8 cellular contexts compared by ENCODE assay signal in genomic region chr13:39144941-39145533, GRCh38.
A peak's percentile ranks its signal among the peaks of the same experiment; 100 is the strongest.
DNase-seq lines count a peak whose midpoint lies in the region; ATAC-seq and TF ChIP-seq lines count a peak whose summit lies in the region.

No MANE protein-coding gene starts in this region.

- no peaks in the 10 kb centered on the region for H3K27me3 ChIP-seq in parathyroid adenoma (ENCODE audit: control insufficient read depth, insufficient read depth, low read length)

- H3K36me3 ChIP-seq in parathyroid adenoma (ENCODE audit: control insufficient read depth, insufficient read depth, low read length): no peaks in the 10 kb centered on the region

- H3K9me3 Mint-ChIP-seq in activated CD4-positive, alpha-beta memory T cell treated with anti-CD3 and anti-CD28 coated beads, Interleukin-2, amount 10 ng/mL, durations not matched to agents 7 days and 5 days: no peaks in the 10 kb centered on the region

- H3K36me3 Mint-ChIP-seq in activated CD4-positive, alpha-beta memory T cell treated with anti-CD3 and anti-CD28 coated beads, Interleukin-2, amount 10 ng/mL, durations not matched to agents 7 days and 5 days (ENCODE audit: low read depth): no peaks in the 10 kb centered on the region

- no peak overlapping the region for H2AFZ ChIP-seq in parathyroid adenoma

- H3K27ac Mint-ChIP-seq in activated CD4-positive, alpha-beta memory T cell treated with anti-CD3 and anti-CD28 coated beads, Interleukin-2, amount 10 ng/mL, durations not matched to agents 7 days and 5 days: no peak overlapping the region

- ATAC-seq in HG02642 (IDR thresholded peaks at IDR 0.05; ENCODE audit: poor library complexity, unreplicated experiment) (no peak), HG02840 (IDR thresholded peaks at IDR 0.05; ENCODE audit: low FRiP score, unreplicated experiment) (no peak)

- no peak overlapping the region for H3K4me3 Mint-ChIP-seq in activated CD4-positive, alpha-beta memory T cell treated with anti-CD3 and anti-CD28 coated beads, Interleukin-2, amount 10 ng/mL, durations not matched to agents 7 days and 5 days

- peaks cover 21% of the 10 kb centered on the region for H3K27me3 Mint-ChIP-seq in activated CD4-positive, alpha-beta memory T cell treated with anti-CD3 and anti-CD28 coated beads, Interleukin-2, amount 10 ng/mL, durations not matched to agents 7 days and 5 days

- peaks cover 9% of the 10 kb centered on the region for H3K4me1 Mint-ChIP-seq in activated CD4-positive, alpha-beta memory T cell treated with anti-CD3 and anti-CD28 coated beads, Interleukin-2, amount 10 ng/mL, durations not matched to agents 7 days and 5 days

- TF ChIP-seq CTCF in LNCAP (IDR thresholded peaks at IDR 0.05): peak; percentile 66
- peak; percentile 36 for TF ChIP-seq CTCF in parathyroid adenoma (IDR thresholded peaks at IDR 0.05)

- CTCF ChIA-PET in activated CD4-positive, alpha-beta memory T cell treated with anti-CD3 and anti-CD28 coated beads, Interleukin-2, amount 10 ng/mL, durations not matched to agents 7 days and 5 days (lab: Charles Lee): interaction anchor here (0.5 to 1.7 kb wide), 9 partner anchors 10 to 1354 kb away, joined by 3 to 5 read pairs (median 4); no protein-coding TSS in a partner anchor

- no peak overlapping the region for H3K4me2 ChIP-seq in parathyroid adenoma (ENCODE audit: low read length)

- no peaks in the 10 kb centered on the region for H3K9me3 ChIP-seq in parathyroid adenoma (ENCODE audit: control insufficient read depth, low read length)

- no peak overlapping the region for H3K4me3 ChIP-seq in parathyroid adenoma (ENCODE audit: low read depth, low read length)

- POLR2A ChIA-PET in activated CD4-positive, alpha-beta memory T cell treated with anti-CD3 and anti-CD28 coated beads, Interleukin-2, amount 10 ng/mL, durations not matched to agents 7 days and 5 days (lab: Charles Lee): no interaction called here

- DNase-seq in activated naive CD4-positive, alpha-beta T cell treated with Interleukin-2 at 50 U/mL for 16 hours: peak; percentile 24
- no peak for DNase-seq in activated naive CD4-positive, alpha-beta T cell (lab: John Stamatoyannopoulos, UW)
- peak; percentile 28 for DNase-seq in activated CD4-positive, alpha-beta memory T cell treated with anti-CD3 and anti-CD28 coated beads, Interleukin-2, amount 10 ng/mL, durations not matched to agents 7 days and 5 days
- DNase-seq in germinal center (ENCODE audit: low spot score): peak; percentile 14

- no peak overlapping the region for H3K9ac ChIP-seq in parathyroid adenoma

- no peaks in the 10 kb centered on the region for H3K79me2 ChIP-seq in parathyroid adenoma

- no peaks in the 10 kb centered on the region for H3K4me1 ChIP-seq in parathyroid adenoma

- H3K27ac ChIP-seq in parathyroid adenoma: no peak overlapping the region

Comparison
In these comparisons a context has a peak if more than half of its experiments do, and no peak if none do; other contexts are left out.
1. DNase-seq: peak in activated naive CD4-positive, alpha-beta T cell treated with Interleukin-2 at 50 U/mL for 16 hours (single experiment), activated CD4-positive, alpha-beta memory T cell treated with anti-CD3 and anti-CD28 coated beads, Interleukin-2, amount 10 ng/mL, durations not matched to agents 7 days and 5 days (single experiment) and germinal center (single experiment); none in activated naive CD4-positive, alpha-beta T cell (0 of 4).